Comparison of ENCODE assay signal across 20 cellular contexts in genomic region chr12:127383281-127383680, GRCh38.
DNase-seq lines count a peak whose midpoint lies in the region; ATAC-seq and TF ChIP-seq lines count a peak whose summit lies in the region.
"Had no signal": no experiment of that assay in that cellular context is flagged by ENCODE, and none has a peak within 500 bp of the region (broad histone marks: within the 10 kb centered on the region; RNA-seq: fewer than 3 reads in every experiment).

No MANE protein-coding gene starts in this region.

- H3K27ac ChIP-seq in ascending aorta, result no peak overlapping the region

- H3K9ac ChIP-seq in adipocyte (ENCODE audit: low read length), result no peak overlapping the region

- peak overlapping the region; percentile 19 for H3K4me3 ChIP-seq in AG09309 (ENCODE audit: control insufficient read depth, low read depth, low read length)
- H3K4me3 ChIP-seq in adipocyte (ENCODE audit: low read length), result no peak overlapping the region
- no peak overlapping the region for H3K4me3 ChIP-seq in ascending aorta
- H3K4me3 ChIP-seq: GM12878, GM23338, K562 had no signal

- H3K9me3 ChIP-seq in adipocyte (ENCODE audit: control insufficient read depth, low read length) (no peaks in the 10 kb centered on the region), ascending aorta (no peaks in the 10 kb centered on the region)

- H3K36me3 ChIP-seq in adipocyte (ENCODE audit: control insufficient read depth, insufficient read depth, low read length, severe bottlenecking), result no peaks in the 10 kb centered on the region
- no peaks in the 10 kb centered on the region for H3K36me3 ChIP-seq in ascending aorta

- peaks cover 3% of the 10 kb centered on the region for H3K27me3 ChIP-seq in adipocyte (replicated peaks; ENCODE audit: control insufficient read depth, insufficient read depth, low read length)
- no peaks in the 10 kb centered on the region for H3K27me3 ChIP-seq in ascending aorta

- no peak for DNase-seq in AG09309 (ENCODE audit: low read depth)
- peak; percentile 73 for DNase-seq in HT1080 (ENCODE audit: low read depth)
- DNase-seq in adipocyte (ENCODE audit: low read depth), result peak; percentile 37
- peak; percentile 84 for DNase-seq in kidney tubule cell (ENCODE audit: low spot score)
- DNase-seq in NCI-H526 treated with DMSO at 0.1 percent for 48 hours (lab: John Stamatoyannopoulos, UW), result no peak
- no peak for DNase-seq in ascending aorta (ENCODE audit: low spot score in 2 of 2)
- DNase-seq: activated B cell treated with CpG ODN at 0.5 μM for 24 hours; activated naive CD8-positive, alpha-beta T cell treated with anti-CD3 and anti-CD28 coated beads, Interleukin-2, amount 50 U/mL, for 24 hours; COR-L47; effector memory CD8-positive, alpha-beta T cell; left cardiac atrium; NCI-H1092 treated with DMSO at 0.1 percent for 48 hours; NCI-H774; right cardiac atrium; stimulated activated naive CD8-positive, alpha-beta T cell treated with anti-CD3 and anti-CD28 coated beads, Interleukin-15, amount 100 ng/mL, for 72 hours had no signal

- H3K4me1 ChIP-seq in adipocyte (ENCODE audit: control insufficient read depth, insufficient read depth, low read length), result no peaks in the 10 kb centered on the region
- no peaks in the 10 kb centered on the region for H3K4me1 ChIP-seq in ascending aorta

- intact Hi-C loops in ascending aorta (cut with DNase I), result loop anchor here (5.0 kb wide), 1 partner anchor 101 kb away; no protein-coding TSS in a partner anchor

- no peak for ATAC-seq in HG02642 (IDR thresholded peaks at IDR 0.05; ENCODE audit: poor library complexity, unreplicated experiment)
- no peak for ATAC-seq in GM21529 (IDR thresholded peaks at IDR 0.05; ENCODE audit: unreplicated experiment)
- ATAC-seq: activated naive CD8-positive, alpha-beta T cell treated with anti-CD3 and anti-CD28 coated beads, Interleukin-2, amount 50 U/mL, for 24 hours; effector memory CD8-positive, alpha-beta T cell; GM12878; GM23338; K562; left cardiac atrium; right cardiac atrium; stimulated activated naive CD8-positive, alpha-beta T cell treated with anti-CD3 and anti-CD28 coated beads, Interleukin-15, amount 100 ng/mL, for 72 hours had no signal

- TF ChIP-seq CTCF in AG09309 (IDR thresholded peaks at IDR 0.05; ENCODE audit: control insufficient read depth, insufficient read depth, low read depth, low read length, missing control alignments), result no peak
- TF ChIP-seq CTCF in ascending aorta (IDR thresholded peaks at IDR 0.05), result no peak

Comparison
In these comparisons a context has a peak if more than half of its experiments do, and no peak if none do; other contexts are left out.
1. DNase-seq: peak in HT1080 (single experiment), adipocyte (single experiment) and kidney tubule cell (single experiment); none in AG09309 (single experiment), NCI-H526 treated with DMSO at 0.1 percent for 48 hours (single experiment) and ascending aorta (0 of 2).